Comparison of ENCODE assay signal across 8 cellular contexts in the genomic region with DNA sequence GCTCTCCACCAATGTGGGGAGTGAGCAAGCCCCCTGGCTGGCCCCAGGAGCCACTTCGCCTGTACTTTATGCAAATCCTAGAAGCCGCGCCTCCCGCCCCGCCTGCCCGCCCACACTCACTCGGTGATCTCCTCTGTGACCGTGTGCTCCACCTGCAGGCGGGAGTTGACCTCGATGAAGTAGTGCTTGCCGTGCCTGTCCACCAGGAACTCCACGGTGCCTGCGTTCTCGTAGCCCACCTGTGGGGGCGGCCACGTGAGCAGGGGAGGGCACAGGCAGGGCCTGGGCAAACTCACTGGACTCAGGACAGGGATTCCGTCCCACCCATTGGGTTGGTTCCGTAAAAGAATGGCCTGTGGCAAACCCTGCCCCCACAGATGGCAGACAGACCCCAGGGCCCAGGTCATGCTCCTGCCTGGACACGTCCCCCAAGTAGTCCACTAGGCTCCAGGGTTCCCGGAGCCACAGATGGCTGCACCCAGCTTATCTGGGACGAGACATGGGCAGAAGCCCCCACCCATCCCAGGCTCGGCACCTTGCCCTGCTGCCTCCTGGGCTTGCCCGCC. TPM values are rescaled to one million over a fixed set of nuclear protein-coding genes. Genes with fewer than 3 reads are reported as not detected.
DNase-seq lines count a peak whose midpoint lies in the region; ATAC-seq, FAIRE-seq and TF ChIP-seq lines count a peak whose summit lies in the region.

No MANE protein-coding gene starts in this region.

- peak; percentile 45 for TF ChIP-seq CTCF in A549 (IDR thresholded peaks at IDR 0.05)

- peak overlapping the region; percentile 31 to 76; a peak in 3 of 6 replicates for H3K27ac ChIP-seq in A549
- H3K27ac ChIP-seq in effector memory CD4-positive, alpha-beta T cell (ENCODE audit: insufficient read depth, low read length, poor library complexity, severe bottlenecking): no peak overlapping the region

- CTCF ChIA-PET in A549 (lab: Yijun Ruan, JAX): interaction anchor here (1.9 to 11.6 kb wide), 3 partner anchors 9 to 107 kb away, joined by 8 to 135 read pairs (median 13); a partner anchor contains a TSS

- no peak for TF ChIP-seq EP300 in A549 (IDR thresholded peaks at IDR 0.05)

- H3K27me3 ChIP-seq in effector memory CD4-positive, alpha-beta T cell (replicated peaks; ENCODE audit: control insufficient read depth, insufficient read depth, low read length, poor library complexity, severe bottlenecking): no peaks in the 10 kb centered on the region

- no peak for FAIRE-seq in A549 (lab: Jason Lieb, UNC)

- H3K36me3 ChIP-seq in effector memory CD4-positive, alpha-beta T cell (ENCODE audit: control insufficient read depth, insufficient read depth, low read length): no peaks in the 10 kb centered on the region

- H3K9me3 ChIP-seq in A549: no peaks in the 10 kb centered on the region
- no peaks in the 10 kb centered on the region for H3K9me3 ChIP-seq in effector memory CD4-positive, alpha-beta T cell (ENCODE audit: control insufficient read depth, low read length)

- peaks cover 6% of the 10 kb centered on the region for H3K4me1 ChIP-seq in A549
- H3K4me1 ChIP-seq in effector memory CD4-positive, alpha-beta T cell (ENCODE audit: control insufficient read depth, insufficient read depth, low read length, poor library complexity, severe bottlenecking): peaks cover 5% of the 10 kb centered on the region

- 69% methylated on average over 16 of the region's 23 CpGs for WGBS in A549 (ENCODE audit: missing lambda C conversion rate)

- no peak overlapping the region for H3K4me3 ChIP-seq in A549
- no peak overlapping the region for H3K4me3 ChIP-seq in effector memory CD4-positive, alpha-beta T cell (ENCODE audit: insufficient read depth, low read depth, low read length, poor library complexity, severe bottlenecking)

- ATAC-seq in A549 (peak; percentile 75 to 92), GM19397 (IDR thresholded peaks at IDR 0.05; ENCODE audit: unreplicated experiment) (peak; percentile 66)

- TF ChIP-seq POLR2A in A549 (IDR thresholded peaks at IDR 0.05; ENCODE audit: low read length): no peak

- no peak overlapping the region for H3K4me2 ChIP-seq in A549

- TF ChIP-seq RAD21 in A549 (conservative IDR thresholded peaks at IDR 0.05 in 1 of 2, IDR thresholded peaks at IDR 0.05 in 1 of 2): peak; percentile 29 to 43; a peak in 4 of 5 replicates

- peak; percentile 86 to 89 for DNase-seq in A549 (ENCODE audit: low read depth in 1 of 2, low spot score in 1 of 2)
- DNase-seq in HuH-7.5 (ENCODE audit: low spot score): peak; percentile 100
- peak; percentile 65 for DNase-seq in activated CD4-positive, alpha-beta T cell treated with anti-CD3 and anti-CD28 coated beads for 1 hour
- DNase-seq in effector memory CD4-positive, alpha-beta T cell: peak; percentile 50 to 63 (median 55)
- peak; percentile 74 for DNase-seq in stimulated activated CD4-positive, alpha-beta T cell treated with anti-CD3 and anti-CD28 coated beads, Interleukin-12 subunit alpha, Interleukin-12 subunit beta, amount 100 ng/mL, for 4 hours
- DNase-seq in NCI-H2029 (lab: John Stamatoyannopoulos, UW): no peak
- no peak for DNase-seq in NCI-H524 treated with DMSO at 0.1 percent for 48 hours (lab: John Stamatoyannopoulos, UW)

- POLR2A ChIA-PET in A549 (lab: Yijun Ruan, JAX): no interaction called here

TF ChIP-seq in A549, 52 proteins besides CTCF, POLR2A, EP300 and RAD21:
- TF ChIP-seq, protein P1, sequence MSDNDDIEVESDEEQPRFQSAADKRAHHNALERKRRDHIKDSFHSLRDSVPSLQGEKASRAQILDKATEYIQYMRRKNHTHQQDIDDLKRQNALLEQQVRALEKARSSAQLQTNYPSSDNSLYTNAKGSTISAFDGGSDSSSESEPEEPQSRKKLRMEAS (IDR thresholded peaks at IDR 0.05): peak; percentile 47; the same call in 1 of the 2 replicates
- peak; percentile 43 for TF ChIP-seq SMC3 (IDR thresholded peaks at IDR 0.05)
- no peak for TF ChIP-seq BHLHE40 (IDR thresholded peaks at IDR 0.05; ENCODE audit: low read depth, low read length)
- TF ChIP-seq, protein P2, sequence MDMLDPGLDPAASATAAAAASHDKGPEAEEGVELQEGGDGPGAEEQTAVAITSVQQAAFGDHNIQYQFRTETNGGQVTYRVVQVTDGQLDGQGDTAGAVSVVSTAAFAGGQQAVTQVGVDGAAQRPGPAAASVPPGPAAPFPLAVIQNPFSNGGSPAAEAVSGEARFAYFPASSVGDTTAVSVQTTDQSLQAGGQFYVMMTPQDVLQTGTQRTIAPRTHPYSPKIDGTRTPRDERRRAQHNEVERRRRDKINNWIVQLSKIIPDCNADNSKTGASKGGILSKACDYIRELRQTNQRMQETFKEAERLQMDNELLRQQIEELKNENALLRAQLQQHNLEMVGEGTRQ (IDR thresholded peaks at IDR 0.05): 0 out of 2 replicates have a peak, but pooled peaks have one; percentile 25
- TF ChIP-seq ZSCAN20 (CRISPR knock-in tag; IDR thresholded peaks at IDR 0.05): no peak

RNA-seq across cellular contexts. Expression of a gene that starts 11.9 kb away (rescaled TPM):
- 7.9 and 8.8 TPM in 2 replicates for polyA plus RNA-seq in A549 (2011; rRNA removed)
- polyA plus RNA-seq in A549 (2012; cell fraction: cytosol; rRNA removed): 33.9 and 65.3 TPM in 2 replicates
- 114 and 175 TPM in 2 replicates for polyA plus RNA-seq in A549 (2012; cell fraction: nucleus; rRNA removed)
- polyA plus RNA-seq in A549 (2017; fragmentation: RNase III; extraction: RNeasy Plus Mini Kit Qiagen cat#74134 plus additional on column Dnase treatment): 33.9 to 50.0 TPM (median 44.7 TPM) in 3 replicates
- polyA minus RNA-seq in A549 (2011; rRNA and poly(A)+ RNA removed): 4.7 and 6.6 TPM in 2 replicates

RNA-seq across cellular contexts. Expression of a gene that starts 25.6 kb away (rescaled TPM):
- polyA plus RNA-seq in A549 (2011; rRNA removed) (20.3 and 22.1 TPM in 2 replicates), A549 (2017; fragmentation: RNase III; extraction: RNeasy Plus Mini Kit Qiagen cat#74134 plus additional on column Dnase treatment) (21.3 to 23.3 TPM (median 22.5 TPM) in 3 replicates)
- polyA plus RNA-seq in A549 (2012; cell fraction: cytosol; rRNA removed): 49.2 and 69.1 TPM in 2 replicates
- 128 and 157 TPM in 2 replicates for polyA plus RNA-seq in A549 (2012; cell fraction: nucleus; rRNA removed)
- 19.6 and 26.8 TPM in 2 replicates for polyA minus RNA-seq in A549 (2011; rRNA and poly(A)+ RNA removed)

Comparison
In these comparisons a context has a peak if more than half of its experiments do, and no peak if none do; other contexts are left out.
1. DNase-seq: peak in A549 (2 of 2), HuH-7.5 (single experiment), activated CD4-positive, alpha-beta T cell treated with anti-CD3 and anti-CD28 coated beads for 1 hour (single experiment), effector memory CD4-positive, alpha-beta T cell (3 of 3) and stimulated activated CD4-positive, alpha-beta T cell treated with anti-CD3 and anti-CD28 coated beads, Interleukin-12 subunit alpha, Interleukin-12 subunit beta, amount 100 ng/mL, for 4 hours (single experiment); none in NCI-H2029 (single experiment) and NCI-H524 treated with DMSO at 0.1 percent for 48 hours (single experiment).